In genomic region chr6:133918208-133918930, GRCh38 we compare ENCODE assay signal across 1 cellular context.
TF ChIP-seq lines count a peak whose summit lies in the region.

No MANE protein-coding gene starts in this region.

TF ChIP-seq in GM23338, 12 proteins besides CTCF, POLR2A, EP300 and RAD21 (continued from another document):
- TF ChIP-seq, protein P1, sequence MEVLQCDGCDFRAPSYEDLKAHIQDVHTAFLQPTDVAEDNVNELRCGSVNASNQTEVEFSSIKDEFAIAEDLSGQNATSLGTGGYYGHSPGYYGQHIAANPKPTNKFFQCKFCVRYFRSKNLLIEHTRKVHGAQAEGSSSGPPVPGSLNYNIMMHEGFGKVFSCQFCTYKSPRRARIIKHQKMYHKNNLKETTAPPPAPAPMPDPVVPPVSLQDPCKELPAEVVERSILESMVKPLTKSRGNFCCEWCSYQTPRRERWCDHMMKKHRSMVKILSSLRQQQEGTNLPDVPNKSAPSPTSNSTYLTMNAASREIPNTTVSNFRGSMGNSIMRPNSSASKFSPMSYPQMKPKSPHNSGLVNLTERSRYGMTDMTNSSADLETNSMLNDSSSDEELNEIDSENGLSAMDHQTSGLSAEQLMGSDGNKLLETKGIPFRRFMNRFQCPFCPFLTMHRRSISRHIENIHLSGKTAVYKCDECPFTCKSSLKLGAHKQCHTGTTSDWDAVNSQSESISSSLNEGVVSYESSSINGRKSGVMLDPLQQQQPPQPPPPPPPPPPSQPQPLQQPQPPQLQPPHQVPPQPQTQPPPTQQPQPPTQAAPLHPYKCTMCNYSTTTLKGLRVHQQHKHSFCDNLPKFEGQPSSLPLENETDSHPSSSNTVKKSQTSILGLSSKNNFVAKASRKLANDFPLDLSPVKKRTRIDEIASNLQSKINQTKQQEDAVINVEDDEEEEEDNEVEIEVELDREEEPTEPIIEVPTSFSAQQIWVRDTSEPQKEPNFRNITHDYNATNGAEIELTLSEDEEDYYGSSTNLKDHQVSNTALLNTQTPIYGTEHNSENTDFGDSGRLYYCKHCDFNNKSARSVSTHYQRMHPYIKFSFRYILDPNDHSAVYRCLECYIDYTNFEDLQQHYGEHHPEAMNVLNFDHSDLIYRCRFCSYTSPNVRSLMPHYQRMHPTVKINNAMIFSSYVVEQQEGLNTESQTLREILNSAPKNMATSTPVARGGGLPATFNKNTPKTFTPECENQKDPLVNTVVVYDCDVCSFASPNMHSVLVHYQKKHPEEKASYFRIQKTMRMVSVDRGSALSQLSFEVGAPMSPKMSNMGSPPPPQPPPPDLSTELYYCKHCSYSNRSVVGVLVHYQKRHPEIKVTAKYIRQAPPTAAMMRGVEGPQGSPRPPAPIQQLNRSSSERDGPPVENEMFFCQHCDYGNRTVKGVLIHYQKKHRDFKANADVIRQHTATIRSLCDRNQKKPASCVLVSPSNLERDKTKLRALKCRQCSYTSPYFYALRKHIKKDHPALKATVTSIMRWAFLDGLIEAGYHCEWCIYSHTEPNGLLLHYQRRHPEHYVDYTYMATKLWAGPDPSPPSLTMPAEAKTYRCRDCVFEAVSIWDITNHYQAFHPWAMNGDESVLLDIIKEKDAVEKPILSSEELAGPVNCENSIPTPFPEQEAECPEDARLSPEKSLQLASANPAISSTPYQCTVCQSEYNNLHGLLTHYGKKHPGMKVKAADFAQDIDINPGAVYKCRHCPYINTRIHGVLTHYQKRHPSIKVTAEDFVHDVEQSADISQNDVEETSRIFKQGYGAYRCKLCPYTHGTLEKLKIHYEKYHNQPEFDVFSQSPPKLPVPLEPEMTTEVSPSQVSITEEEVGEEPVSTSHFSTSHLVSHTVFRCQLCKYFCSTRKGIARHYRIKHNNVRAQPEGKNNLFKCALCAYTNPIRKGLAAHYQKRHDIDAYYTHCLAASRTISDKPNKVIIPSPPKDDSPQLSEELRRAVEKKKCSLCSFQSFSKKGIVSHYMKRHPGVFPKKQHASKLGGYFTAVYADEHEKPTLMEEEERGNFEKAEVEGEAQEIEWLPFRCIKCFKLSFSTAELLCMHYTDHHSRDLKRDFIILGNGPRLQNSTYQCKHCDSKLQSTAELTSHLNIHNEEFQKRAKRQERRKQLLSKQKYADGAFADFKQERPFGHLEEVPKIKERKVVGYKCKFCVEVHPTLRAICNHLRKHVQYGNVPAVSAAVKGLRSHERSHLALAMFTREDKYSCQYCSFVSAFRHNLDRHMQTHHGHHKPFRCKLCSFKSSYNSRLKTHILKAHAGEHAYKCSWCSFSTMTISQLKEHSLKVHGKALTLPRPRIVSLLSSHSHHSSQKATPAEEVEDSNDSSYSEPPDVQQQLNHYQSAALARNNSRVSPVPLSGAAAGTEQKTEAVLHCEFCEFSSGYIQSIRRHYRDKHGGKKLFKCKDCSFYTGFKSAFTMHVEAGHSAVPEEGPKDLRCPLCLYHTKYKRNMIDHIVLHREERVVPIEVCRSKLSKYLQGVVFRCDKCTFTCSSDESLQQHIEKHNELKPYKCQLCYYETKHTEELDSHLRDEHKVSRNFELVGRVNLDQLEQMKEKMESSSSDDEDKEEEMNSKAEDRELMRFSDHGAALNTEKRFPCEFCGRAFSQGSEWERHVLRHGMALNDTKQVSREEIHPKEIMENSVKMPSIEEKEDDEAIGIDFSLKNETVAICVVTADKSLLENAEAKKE (CRISPR knock-in tag; IDR thresholded peaks at IDR 0.05): no peak
- TF ChIP-seq POLR2AphosphoS5 (IDR thresholded peaks at IDR 0.05; ENCODE audit: low read depth) (no peak), ZNF331 (CRISPR knock-in tag; IDR thresholded peaks at IDR 0.05; ENCODE audit: low read depth) (no peak), CREB1 (CRISPR knock-in tag; IDR thresholded peaks at IDR 0.05; ENCODE audit: low read depth) (no peak), EZH2 (IDR thresholded peaks at IDR 0.05; ENCODE audit: low read depth, unreplicated experiment) (no peak)
- TF ChIP-seq, protein P2, sequence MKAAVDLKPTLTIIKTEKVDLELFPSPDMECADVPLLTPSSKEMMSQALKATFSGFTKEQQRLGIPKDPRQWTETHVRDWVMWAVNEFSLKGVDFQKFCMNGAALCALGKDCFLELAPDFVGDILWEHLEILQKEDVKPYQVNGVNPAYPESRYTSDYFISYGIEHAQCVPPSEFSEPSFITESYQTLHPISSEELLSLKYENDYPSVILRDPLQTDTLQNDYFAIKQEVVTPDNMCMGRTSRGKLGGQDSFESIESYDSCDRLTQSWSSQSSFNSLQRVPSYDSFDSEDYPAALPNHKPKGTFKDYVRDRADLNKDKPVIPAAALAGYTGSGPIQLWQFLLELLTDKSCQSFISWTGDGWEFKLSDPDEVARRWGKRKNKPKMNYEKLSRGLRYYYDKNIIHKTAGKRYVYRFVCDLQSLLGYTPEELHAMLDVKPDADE (IDR thresholded peaks at IDR 0.05): no peak
